ENCODE assay signal across 7 cellular contexts in the genomic region with DNA sequence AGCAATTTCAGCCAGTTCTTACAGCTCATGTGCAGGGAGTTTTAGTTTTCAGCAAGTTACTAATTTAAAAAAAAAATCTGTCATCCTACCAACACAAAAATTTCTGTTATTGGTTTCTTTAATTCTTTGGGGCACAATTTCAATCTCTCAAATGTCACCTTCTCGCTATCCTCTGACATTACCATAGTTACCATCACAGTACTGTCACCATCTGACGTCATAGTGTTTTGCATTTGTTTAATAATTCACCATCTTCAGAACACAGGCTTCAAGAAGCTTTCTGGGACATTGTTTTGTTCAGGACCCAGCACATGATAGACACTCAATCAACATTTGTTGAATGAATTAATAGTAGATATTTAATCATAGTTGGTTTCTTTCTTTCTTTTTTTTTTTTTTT.
"Had no signal": no experiment of that assay in that cellular context is flagged by ENCODE, and none has a peak within 500 bp of the region (broad histone marks: within the 10 kb centered on the region; RNA-seq: fewer than 3 reads in every experiment).

No MANE protein-coding gene starts in this region.

- H3K27ac ChIP-seq: HL-60, KMS-11 had no signal

- H3K4me3 ChIP-seq: K562 had no signal

- FAIRE-seq: HTR-8/SVneo, K562 had no signal

- ATAC-seq: K562 had no signal

- H3K4me2 ChIP-seq: KMS-11 had no signal

- H3K9ac ChIP-seq: KMS-11 had no signal

- DNase-seq: IMR-90, KBM-7, KG1 had no signal
